ENCODE assay signal across 10 cellular contexts in genomic region chr17:17698869-17699351, GRCh38. TPM values are rescaled to one million over a fixed set of nuclear protein-coding genes. Genes with fewer than 3 reads are reported as not detected.
DNase-seq lines count a peak whose midpoint lies in the region; ATAC-seq and TF ChIP-seq lines count a peak whose summit lies in the region.
"Had no signal": no experiment of that assay in that cellular context is flagged by ENCODE, and none has a peak within 500 bp of the region (broad histone marks: within the 10 kb centered on the region; RNA-seq: fewer than 3 reads in every experiment).

No MANE protein-coding gene starts in this region.

- no peak overlapping the region for H3K4me3 ChIP-seq in adipocyte (ENCODE audit: low read length)
- no peak overlapping the region for H3K4me3 ChIP-seq in lower lobe of right lung
- H3K4me3 ChIP-seq in testis: no peak overlapping the region

- 34 to 69% methylated on average over 8 of the region's 8 CpGs for WGBS in testis, 2 donors

- DNase-seq in DMS79 treated with DMSO at 0.1 percent for 48 hours (lab: John Stamatoyannopoulos, UW) (peak; percentile 40), DMS79 (lab: John Stamatoyannopoulos, UW) (no peak), adipocyte (ENCODE audit: low read depth) (peak; percentile 62), lower lobe of right lung (no peak), testis (peak; percentile 48), NCI-H187 treated with DMSO at 0.1 percent for 48 hours (lab: John Stamatoyannopoulos, UW) (no peak), T1000 (lab: John Stamatoyannopoulos, UW) (no peak), DMS153 (lab: John Stamatoyannopoulos, UW) (no peak)
- DNase-seq: SW 1271 had no signal

- intact Hi-C loops in lower lobe of right lung (cut with DNase I): no loop called here
- intact Hi-C loops in testis (cut with DNase I; ENCODE audit: low total_unique reads): no loop called here

- H3K4me1 ChIP-seq in adipocyte (ENCODE audit: control insufficient read depth, insufficient read depth, low read length): peaks cover 59% of the 10 kb centered on the region
- H3K4me1 ChIP-seq in lower lobe of right lung: peaks cover 77% of the 10 kb centered on the region
- H3K4me1 ChIP-seq in testis: peaks cover 70% of the 10 kb centered on the region

- H3K27ac ChIP-seq in lower lobe of right lung (peak overlapping the region; percentile 46), testis (no peak overlapping the region)
- H3K27ac ChIP-seq: epithelial cell of prostate had no signal

- no peaks in the 10 kb centered on the region for H3K27me3 ChIP-seq in adipocyte (replicated peaks; ENCODE audit: control insufficient read depth, insufficient read depth, low read length)
- no peaks in the 10 kb centered on the region for H3K27me3 ChIP-seq in lower lobe of right lung (ENCODE audit: low read depth)
- no peaks in the 10 kb centered on the region for H3K27me3 ChIP-seq in testis

- TF ChIP-seq POLR2A in testis (IDR thresholded peaks at IDR 0.05): no peak

- no peaks in the 10 kb centered on the region for H3K9me3 ChIP-seq in adipocyte (ENCODE audit: control insufficient read depth, low read length)
- H3K9me3 ChIP-seq in lower lobe of right lung: no peaks in the 10 kb centered on the region
- no peaks in the 10 kb centered on the region for H3K9me3 ChIP-seq in testis

- TF ChIP-seq CTCF in lower lobe of right lung (IDR thresholded peaks at IDR 0.05) (no peak), testis (IDR thresholded peaks at IDR 0.05) (no peak)

- no peaks in the 10 kb centered on the region for H3K36me3 ChIP-seq in adipocyte (ENCODE audit: control insufficient read depth, insufficient read depth, low read length, severe bottlenecking)
- H3K36me3 ChIP-seq in lower lobe of right lung: no peaks in the 10 kb centered on the region
- no peaks in the 10 kb centered on the region for H3K36me3 ChIP-seq in testis (ENCODE audit: low read depth, missing control alignments)

- H3K9ac ChIP-seq in adipocyte (ENCODE audit: low read length): no peak overlapping the region

- peak in 1 of 2 donors; percentile 16 for ATAC-seq in lower lobe of right lung

RNA-seq across cellular contexts. Expression of gene RAI1, which starts 17.7 kb away (rescaled TPM):
- total RNA-seq in lower lobe of right lung: 31.1 TPM
- 10 to 100 TPM; 42.8 to 44.5 TPM for total RNA-seq in testis
- polyA plus RNA-seq in testis (ENCODE audit: insufficient read depth, low read depth, low replicate concordance): 17.5 TPM

Comparison
In these comparisons a context has a peak if more than half of its experiments do, and no peak if none do; other contexts are left out.
1. DNase-seq: peak in DMS79 treated with DMSO at 0.1 percent for 48 hours (single experiment), adipocyte (single experiment) and testis (single experiment); none in DMS79 (single experiment), lower lobe of right lung (single experiment), NCI-H187 treated with DMSO at 0.1 percent for 48 hours (single experiment), T1000 (single experiment) and DMS153 (single experiment).